In genomic region chr6:35637911-35638310, GRCh38 we compare ENCODE assay signal across 23 cellular contexts.
"Had no signal": no experiment of that assay in that cellular context is flagged by ENCODE, and none has a peak within 500 bp of the region (broad histone marks: within the 10 kb centered on the region; RNA-seq: fewer than 3 reads in every experiment).

No MANE protein-coding gene starts in this region.

- H3K4me3 ChIP-seq: coronary artery, esophagus muscularis mucosa, heart left ventricle, sigmoid colon, smooth muscle cell, testis had no signal

- H3K27me3 Mint-ChIP-seq: activated naive CD8-positive, alpha-beta T cell treated with anti-CD3 and anti-CD28 coated beads, Interleukin-2, amount 10 ng/mL, durations not matched to agents 7 days and 5 days; type B pancreatic cell had no signal

- ATAC-seq: heart left ventricle, left cardiac atrium had no signal

- H3K9me3 Mint-ChIP-seq: activated naive CD8-positive, alpha-beta T cell treated with anti-CD3 and anti-CD28 coated beads, Interleukin-2, amount 10 ng/mL, durations not matched to agents 7 days and 5 days; activated T-helper 1 cell treated with anti-CD3 and anti-CD28 coated beads, Interleukin-12 subunit alpha, Interleukin-12 subunit beta, Interleukin-2, Interleukin-4 antibody, amounts not matched to agents 30 ng/mL and 10 ng/mL and 1 ng/mL, durations not matched to agents 14 hours and 24 hours and 36 hours; type B pancreatic cell had no signal

- H3K36me3 Mint-ChIP-seq: type B pancreatic cell had no signal

- H3K27ac ChIP-seq: coronary artery, heart left ventricle, sigmoid colon had no signal

- H3K9me3 ChIP-seq: esophagus muscularis mucosa, heart left ventricle, sigmoid colon, testis had no signal

- H3K27me3 ChIP-seq: esophagus muscularis mucosa, heart left ventricle, sigmoid colon, testis had no signal

- DNase-seq: activated CD4-positive, alpha-beta T cell treated with anti-CD3 and anti-CD28 coated beads for 1 hour; activated CD8-positive, alpha-beta memory T cell treated with anti-CD3 and anti-CD28 coated beads, Interleukin-2, amount 50 U/mL, for 48 hours; activated gamma-delta T cell treated with Interleukin-2 at 50 U/mL for 16 hours; activated naive CD8-positive, alpha-beta T cell treated with anti-CD3 and anti-CD28 coated beads, Interleukin-2, amount 10 ng/mL, durations not matched to agents 7 days and 5 days; cerebellar nuclear complex; heart left ventricle; islet precursor cell; left cardiac atrium; mesenchymal stem cell; nucleus accumbens; posterior cingulate gyrus; retina; sigmoid colon; stimulated activated CD4-positive, alpha-beta T cell treated with anti-CD3 and anti-CD28 coated beads, Interleukin-15, amount 100 ng/mL, for 24 hours; stimulated activated CD8-positive, alpha-beta memory T cell treated with anti-CD3 and anti-CD28 coated beads, Interleukin-4, amount 100 ng/mL, for 48 hours; stimulated activated naive CD4-positive, alpha-beta T cell; SW 1271; testis had no signal

- H3K4me3 Mint-ChIP-seq: activated naive CD8-positive, alpha-beta T cell treated with anti-CD3 and anti-CD28 coated beads, Interleukin-2, amount 10 ng/mL, durations not matched to agents 7 days and 5 days; activated T-helper 1 cell treated with anti-CD3 and anti-CD28 coated beads, Interleukin-12 subunit alpha, Interleukin-12 subunit beta, Interleukin-2, Interleukin-4 antibody, amounts not matched to agents 30 ng/mL and 10 ng/mL and 1 ng/mL, durations not matched to agents 14 hours and 24 hours and 36 hours; type B pancreatic cell had no signal

- H3K27ac Mint-ChIP-seq: activated naive CD8-positive, alpha-beta T cell treated with anti-CD3 and anti-CD28 coated beads, Interleukin-2, amount 10 ng/mL, durations not matched to agents 7 days and 5 days; activated T-helper 1 cell treated with anti-CD3 and anti-CD28 coated beads, Interleukin-12 subunit alpha, Interleukin-12 subunit beta, Interleukin-2, Interleukin-4 antibody, amounts not matched to agents 30 ng/mL and 10 ng/mL and 1 ng/mL, durations not matched to agents 14 hours and 24 hours and 36 hours; type B pancreatic cell had no signal
